ENCODE assay signal across 1 cellular context in genomic region chr9:38432922-38433510, GRCh38.
A peak's percentile ranks its signal among the peaks of the same experiment; 100 is the strongest.
TF ChIP-seq lines count a peak whose summit lies in the region.

No MANE protein-coding gene starts in this region.

TF ChIP-seq in K562, 482 proteins besides CTCF, POLR2A, EP300 and RAD21 (continued from another document):
- TF ChIP-seq THAP12 (CRISPR knock-in tag; IDR thresholded peaks at IDR 0.05): no peak
- no peak for TF ChIP-seq ARID1B (IDR thresholded peaks at IDR 0.05)
- TF ChIP-seq MYC (IDR thresholded peaks at IDR 0.05; ENCODE audit: low read depth, low read length): peak; percentile 67
- TF ChIP-seq MYC (CRISPR knock-in tag; IDR thresholded peaks at IDR 0.05; ENCODE audit: borderline replicate concordance, low read depth): no peak
- TF ChIP-seq SMC3 (conservative IDR thresholded peaks at IDR 0.05; ENCODE audit: insufficient read depth, low read depth, low read length): 0 out of 2 replicates have a peak, but pooled peaks have one; percentile 25
- TF ChIP-seq REST (CRISPR knock-in tag; IDR thresholded peaks at IDR 0.05; ENCODE audit: low read depth): no peak
- TF ChIP-seq ZBED1 (IDR thresholded peaks at IDR 0.05): no peak
- no peak for TF ChIP-seq ZNF146 (CRISPR knock-in tag; IDR thresholded peaks at IDR 0.05; ENCODE audit: unreplicated experiment)
TF ChIP-seq in K562: peak in this region for 5.
